In genomic region chr13:80577951-80578670, GRCh38 we compare ENCODE assay signal across 2 cellular contexts.
TF ChIP-seq lines count a peak whose summit lies in the region.

No MANE protein-coding gene starts in this region.

TF ChIP-seq in GM23338, 12 proteins besides CTCF, POLR2A, EP300 and RAD21 (continued from another document):
- TF ChIP-seq ZNF462 (CRISPR knock-in tag; IDR thresholded peaks at IDR 0.05), result no peak
- TF ChIP-seq, protein P1, sequence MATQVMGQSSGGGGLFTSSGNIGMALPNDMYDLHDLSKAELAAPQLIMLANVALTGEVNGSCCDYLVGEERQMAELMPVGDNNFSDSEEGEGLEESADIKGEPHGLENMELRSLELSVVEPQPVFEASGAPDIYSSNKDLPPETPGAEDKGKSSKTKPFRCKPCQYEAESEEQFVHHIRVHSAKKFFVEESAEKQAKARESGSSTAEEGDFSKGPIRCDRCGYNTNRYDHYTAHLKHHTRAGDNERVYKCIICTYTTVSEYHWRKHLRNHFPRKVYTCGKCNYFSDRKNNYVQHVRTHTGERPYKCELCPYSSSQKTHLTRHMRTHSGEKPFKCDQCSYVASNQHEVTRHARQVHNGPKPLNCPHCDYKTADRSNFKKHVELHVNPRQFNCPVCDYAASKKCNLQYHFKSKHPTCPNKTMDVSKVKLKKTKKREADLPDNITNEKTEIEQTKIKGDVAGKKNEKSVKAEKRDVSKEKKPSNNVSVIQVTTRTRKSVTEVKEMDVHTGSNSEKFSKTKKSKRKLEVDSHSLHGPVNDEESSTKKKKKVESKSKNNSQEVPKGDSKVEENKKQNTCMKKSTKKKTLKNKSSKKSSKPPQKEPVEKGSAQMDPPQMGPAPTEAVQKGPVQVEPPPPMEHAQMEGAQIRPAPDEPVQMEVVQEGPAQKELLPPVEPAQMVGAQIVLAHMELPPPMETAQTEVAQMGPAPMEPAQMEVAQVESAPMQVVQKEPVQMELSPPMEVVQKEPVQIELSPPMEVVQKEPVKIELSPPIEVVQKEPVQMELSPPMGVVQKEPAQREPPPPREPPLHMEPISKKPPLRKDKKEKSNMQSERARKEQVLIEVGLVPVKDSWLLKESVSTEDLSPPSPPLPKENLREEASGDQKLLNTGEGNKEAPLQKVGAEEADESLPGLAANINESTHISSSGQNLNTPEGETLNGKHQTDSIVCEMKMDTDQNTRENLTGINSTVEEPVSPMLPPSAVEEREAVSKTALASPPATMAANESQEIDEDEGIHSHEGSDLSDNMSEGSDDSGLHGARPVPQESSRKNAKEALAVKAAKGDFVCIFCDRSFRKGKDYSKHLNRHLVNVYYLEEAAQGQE (IDR thresholded peaks at IDR 0.05; ENCODE audit: unreplicated experiment), result no peak
- TF ChIP-seq POLR2AphosphoS5 (IDR thresholded peaks at IDR 0.05; ENCODE audit: low read depth), result no peak
- no peak for TF ChIP-seq CREB1 (CRISPR knock-in tag; IDR thresholded peaks at IDR 0.05; ENCODE audit: low read depth)
- TF ChIP-seq STAT1 (IDR thresholded peaks at IDR 0.05; ENCODE audit: unreplicated experiment), result no peak
- no peak for TF ChIP-seq ZNF114 (CRISPR knock-in tag; IDR thresholded peaks at IDR 0.05)
- TF ChIP-seq EZH2 (IDR thresholded peaks at IDR 0.05; ENCODE audit: low read depth, unreplicated experiment), result no peak
- no peak for TF ChIP-seq NANOG (IDR thresholded peaks at IDR 0.05; ENCODE audit: borderline replicate concordance)
- no peak for TF ChIP-seq JUNB (IDR thresholded peaks at IDR 0.05; ENCODE audit: unreplicated experiment)
- TF ChIP-seq EZH2phosphoT487 (IDR thresholded peaks at IDR 0.05; ENCODE audit: unreplicated experiment), result no peak
- no peak for TF ChIP-seq ETS1 (IDR thresholded peaks at IDR 0.05)

TF ChIP-seq in endothelial cell of umbilical vein, 7 proteins besides CTCF, POLR2A, EP300 and RAD21:
- peak; percentile 88 for TF ChIP-seq GATA2 (IDR thresholded peaks at IDR 0.05; ENCODE audit: insufficient read depth, insufficient read length, low read depth, low read length)
- TF ChIP-seq POLR2AphosphoS5 (IDR thresholded peaks at IDR 0.05; ENCODE audit: insufficient read depth, low read depth, low read length), result no peak
